In the genomic region with DNA sequence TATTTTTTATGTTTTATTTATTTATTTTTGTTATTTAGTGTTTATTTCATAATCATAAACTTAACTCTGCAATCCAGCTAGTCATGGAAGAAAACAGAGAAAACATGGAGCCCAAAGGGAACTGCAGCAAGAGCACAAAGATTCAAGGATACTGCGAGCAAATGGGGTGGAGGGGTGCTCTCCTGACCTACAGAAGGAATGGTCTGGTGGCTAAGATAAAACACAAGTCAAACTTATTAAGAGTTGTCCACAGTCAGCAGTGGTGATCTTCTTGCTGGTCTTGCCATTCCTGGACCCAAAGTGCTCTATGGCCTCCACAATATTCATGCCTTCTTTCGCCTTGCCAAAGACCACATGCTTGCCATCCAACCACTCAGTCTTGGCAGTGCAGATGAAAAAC, we compare ENCODE assay signal across 33 cellular contexts.
"Had no signal": no experiment of that assay in that cellular context is flagged by ENCODE, and none has a peak within 500 bp of the region (broad histone marks: within the 10 kb centered on the region; RNA-seq: fewer than 3 reads in every experiment).

No MANE protein-coding gene starts in this region.

- H3K9me3 Mint-ChIP-seq: activated CD8-positive, alpha-beta T cell treated with anti-CD3 and anti-CD28 coated beads for 36 hours; activated T-cell treated with anti-CD3 and anti-CD28 coated beads, Interleukin-2, amount 50 U/mL, for 4 hours; activated T-helper 17 cell treated with anti-CD3 and anti-CD28 coated beads, Interleukin-2, amount 50 U/mL, for 72 hours; central memory CD8-positive, alpha-beta T cell; dendritic cell treated with granulocyte-macrophage colony-stimulating factor and Interleukin-4, amounts not matched to agents 40 ng/mL and 50 ng/mL, for 4 days; endodermal cell; stimulated activated naive CD8-positive, alpha-beta T cell treated with anti-CD3 and anti-CD28 coated beads, Interleukin-15, amount 100 ng/mL, for 72 hours; type B pancreatic cell had no signal

- H3K27ac Mint-ChIP-seq: activated CD4-positive, alpha-beta T cell treated with anti-CD3 and anti-CD28 coated beads, Interleukin-2, amount 10 ng/mL, durations not matched to agents 7 days and 5 days; activated CD8-positive, alpha-beta T cell treated with anti-CD3 and anti-CD28 coated beads for 36 hours; activated T-helper 17 cell treated with anti-CD3 and anti-CD28 coated beads, Interleukin-2, amount 50 U/mL, for 72 hours; dendritic cell treated with granulocyte-macrophage colony-stimulating factor and Interleukin-4, amounts not matched to agents 40 ng/mL and 50 ng/mL, for 4 days; endodermal cell; nephron progenitor cell; stimulated activated naive CD8-positive, alpha-beta T cell treated with anti-CD3 and anti-CD28 coated beads, Interleukin-15, amount 100 ng/mL, for 72 hours; T-helper 1 cell treated with Interleukin-12 subunit alpha and Interleukin-12 subunit beta and Interleukin-4 antibody, amounts not matched to agents 30 μg/mL and 1 μg/mL, for 36 hours; type B pancreatic cell had no signal

- H3K36me3 ChIP-seq: breast epithelium, heart right ventricle, left lung, ovary, uterus, WERI-Rb-1 had no signal

- H3K27me3 ChIP-seq: breast epithelium, heart right ventricle, left lung, ovary, uterus had no signal

- H3K4me1 ChIP-seq: uterus had no signal

- H3K4me3 Mint-ChIP-seq: activated CD4-positive, alpha-beta T cell treated with anti-CD3 and anti-CD28 coated beads, Interleukin-2, amount 10 ng/mL, durations not matched to agents 7 days and 5 days; activated CD8-positive, alpha-beta T cell treated with anti-CD3 and anti-CD28 coated beads for 36 hours; activated T-cell treated with anti-CD3 and anti-CD28 coated beads, Interleukin-2, amount 50 U/mL, for 4 hours; activated T-helper 17 cell treated with anti-CD3 and anti-CD28 coated beads, Interleukin-2, amount 50 U/mL, for 72 hours; central memory CD8-positive, alpha-beta T cell; dendritic cell treated with granulocyte-macrophage colony-stimulating factor and Interleukin-4, amounts not matched to agents 40 ng/mL and 50 ng/mL, for 4 days; endodermal cell; nephron progenitor cell; stimulated activated naive CD8-positive, alpha-beta T cell treated with anti-CD3 and anti-CD28 coated beads, Interleukin-15, amount 100 ng/mL, for 72 hours; T-helper 1 cell treated with Interleukin-12 subunit alpha and Interleukin-12 subunit beta and Interleukin-4 antibody, amounts not matched to agents 30 μg/mL and 1 μg/mL, for 36 hours; type B pancreatic cell had no signal

- H3K27me3 Mint-ChIP-seq: activated CD4-positive, alpha-beta T cell treated with anti-CD3 and anti-CD28 coated beads, Interleukin-2, amount 10 ng/mL, durations not matched to agents 7 days and 5 days; activated CD8-positive, alpha-beta T cell treated with anti-CD3 and anti-CD28 coated beads for 36 hours; activated T-helper 17 cell treated with anti-CD3 and anti-CD28 coated beads, Interleukin-2, amount 50 U/mL, for 72 hours; central memory CD8-positive, alpha-beta T cell; dendritic cell treated with granulocyte-macrophage colony-stimulating factor and Interleukin-4, amounts not matched to agents 40 ng/mL and 50 ng/mL, for 4 days; progenitor cell of endocrine pancreas; stimulated activated naive CD8-positive, alpha-beta T cell treated with anti-CD3 and anti-CD28 coated beads, Interleukin-15, amount 100 ng/mL, for 72 hours; type B pancreatic cell had no signal

- H3K9me3 ChIP-seq: breast epithelium, heart right ventricle, left lung, mucosa of descending colon, ovary, uterus had no signal

- H3K4me3 ChIP-seq: breast epithelium, heart right ventricle, left lung, lung, mucosa of descending colon, ovary, skin epidermis, uterus had no signal

- H3K27ac ChIP-seq: left lung, ovary, skin epidermis, uterus, WERI-Rb-1 had no signal

- H3K36me3 Mint-ChIP-seq: type B pancreatic cell had no signal

- ATAC-seq: activated CD8-positive, alpha-beta T cell treated with anti-CD3 and anti-CD28 coated beads for 36 hours; activated T-cell treated with anti-CD3 and anti-CD28 coated beads, Interleukin-2, amount 50 U/mL, for 4 hours; activated T-helper 17 cell treated with anti-CD3 and anti-CD28 coated beads, Interleukin-2, amount 50 U/mL, for 72 hours; esophagus mucosa; heart right ventricle; left lung; mucosa of descending colon; sciatic nerve; stimulated activated naive CD8-positive, alpha-beta T cell treated with anti-CD3 and anti-CD28 coated beads, Interleukin-15, amount 100 ng/mL, for 72 hours had no signal

- H3K4me1 Mint-ChIP-seq: endodermal cell had no signal

- DNase-seq: activated CD4-positive, alpha-beta T cell treated with anti-CD3 and anti-CD28 coated beads, Interleukin-2, amount 10 ng/mL, durations not matched to agents 7 days and 5 days; activated CD4-positive, CD25-positive, alpha-beta regulatory T cell treated with anti-CD3 and anti-CD28 coated beads, Interleukin-2, amount 50 U/mL, for 72 hours; activated CD8-positive, alpha-beta T cell treated with anti-CD3 and anti-CD28 coated beads for 36 hours; activated gamma-delta T cell treated with Interleukin-2 at 50 U/mL for 16 hours; activated naive CD4-positive, alpha-beta T cell treated with anti-CD3 and anti-CD28 coated beads, Interleukin-2, amount 50 U/mL, for 16 hours; activated T-cell treated with anti-CD3 and anti-CD28 coated beads, Interleukin-2, amount 50 U/mL, for 4 hours; endodermal cell; foreskin fibroblast; heart right ventricle; left lung; mesendoderm; mucosa of descending colon; nephron progenitor cell; ovary; retina; stimulated activated CD4-positive, alpha-beta T cell treated with anti-CD3 and anti-CD28 coated beads, Interleukin-12 subunit alpha, Interleukin-12 subunit beta, amount 100 ng/mL, for 4 hours; stimulated activated CD4-positive, alpha-beta T cell treated with anti-CD3 and anti-CD28 coated beads, Interleukin-4, amount 100 ng/mL, for 1 hour; stimulated activated naive CD8-positive, alpha-beta T cell treated with anti-CD3 and anti-CD28 coated beads, Interleukin-15, amount 100 ng/mL, for 72 hours; substantia nigra; T-helper 9 cell; uterus; WERI-Rb-1 had no signal
